In genomic region chr1:177953549-177953948, GRCh38 we compare ENCODE assay signal across 13 cellular contexts. TPM values are rescaled to one million over a fixed set of nuclear protein-coding genes. Genes with fewer than 3 reads are reported as not detected.
DNase-seq lines count a peak whose midpoint lies in the region; ATAC-seq and TF ChIP-seq lines count a peak whose summit lies in the region.
"Had no signal": no experiment of that assay in that cellular context is flagged by ENCODE, and none has a peak within 500 bp of the region (broad histone marks: within the 10 kb centered on the region; RNA-seq: fewer than 3 reads in every experiment).

No MANE protein-coding gene starts in this region.

- no peak for ATAC-seq in left ventricle myocardium superior
- ATAC-seq: GM23338 had no signal

- no peak overlapping the region for H3K27ac ChIP-seq in osteoblast (ENCODE audit: low read depth, low read length)
- H3K27ac ChIP-seq: C4-2B had no signal

- H2AFZ ChIP-seq in osteoblast (ENCODE audit: low read length) = no peak overlapping the region
- H2AFZ ChIP-seq: GM23338 had no signal

- H3K4me2 ChIP-seq in osteoblast (ENCODE audit: insufficient read depth, low read length) = no peak overlapping the region
- H3K4me2 ChIP-seq: GM23338 had no signal

- H3K27me3 ChIP-seq in MG63 (no peaks in the 10 kb centered on the region), osteoblast (ENCODE audit: insufficient read depth, low read length) (no peaks in the 10 kb centered on the region)
- H3K27me3 ChIP-seq: BE2C had no signal

- peak; percentile 52 for DNase-seq in MG63
- DNase-seq in inferior parietal cortex (ENCODE audit: extremely low spot score) = peak; percentile 67
- peak in 8 of 10 donors; percentile 59 to 92 (median 70) for DNase-seq in posterior cingulate gyrus
- no peak for DNase-seq in osteoblast (ENCODE audit: insufficient read length, low spot score, missing footprints)
- DNase-seq in NCI-H187 (lab: John Stamatoyannopoulos, UW) = no peak
- no peak for DNase-seq in left ventricle myocardium superior
- DNase-seq: BE2C; Caco-2; CD4-positive, alpha-beta T cell; GDM1; HCEC 1CT had no signal

- H3K4me3 ChIP-seq in MG63 (no peak overlapping the region), osteoblast (ENCODE audit: insufficient read depth, low read length) (no peak overlapping the region)
- H3K4me3 ChIP-seq: GM23338 had no signal

- H3K79me2 ChIP-seq in osteoblast (ENCODE audit: insufficient read depth, low read length) = no peaks in the 10 kb centered on the region

- H3K9me3 ChIP-seq in MG63 = no peaks in the 10 kb centered on the region
- no peaks in the 10 kb centered on the region for H3K9me3 ChIP-seq in osteoblast (ENCODE audit: low read depth, low read length)
- H3K9me3 ChIP-seq: BE2C, Caco-2 had no signal

- intact Hi-C loops in posterior cingulate gyrus (cut with DNase I) (loop anchor here (10.0 kb wide), 1 partner anchor 331 kb away; no protein-coding TSS in a partner anchor), left ventricle myocardium superior (cut with micrococcal nuclease) (no loop called here)

- TF ChIP-seq CTCF in osteoblast (IDR thresholded peaks at IDR 0.05; ENCODE audit: extremely low read depth, low read depth, low read length) = no peak

- H3K36me3 ChIP-seq in MG63 (no peaks in the 10 kb centered on the region), osteoblast (ENCODE audit: insufficient read depth, low read length) (peaks cover 5% of the 10 kb centered on the region)
- H3K36me3 ChIP-seq: BE2C had no signal

- no peaks in the 10 kb centered on the region for H4K20me1 ChIP-seq in osteoblast (ENCODE audit: insufficient read depth, low read length)

- no peaks in the 10 kb centered on the region for H3K4me1 ChIP-seq in osteoblast (ENCODE audit: insufficient read depth, low read length)
- H3K4me1 ChIP-seq: BE2C, Caco-2 had no signal

RNA-seq across cellular contexts. Expression of gene SEC16B, which starts 16.3 kb away (rescaled TPM):
- total RNA-seq in MG63 (2014; rRNA removed; shearing (Covaris generic); ENCODE audit: low replicate concordance) = 0.72 and 3.5 TPM in 2 replicates
- total RNA-seq in osteoblast = 2.9 and 3.3 TPM in 2 replicates
- total RNA-seq in left ventricle myocardium superior = 1.8 TPM
- total RNA-seq: CD4-positive, alpha-beta T cell had no signal

Comparison
In these comparisons a context has a peak if more than half of its experiments do, and no peak if none do; other contexts are left out.
1. DNase-seq: peak in MG63 (single experiment), inferior parietal cortex (single experiment) and posterior cingulate gyrus (8 of 10); none in osteoblast (single experiment), NCI-H187 (0 of 2) and left ventricle myocardium superior (single experiment).